ENCODE assay signal across 9 cellular contexts in the genomic region with DNA sequence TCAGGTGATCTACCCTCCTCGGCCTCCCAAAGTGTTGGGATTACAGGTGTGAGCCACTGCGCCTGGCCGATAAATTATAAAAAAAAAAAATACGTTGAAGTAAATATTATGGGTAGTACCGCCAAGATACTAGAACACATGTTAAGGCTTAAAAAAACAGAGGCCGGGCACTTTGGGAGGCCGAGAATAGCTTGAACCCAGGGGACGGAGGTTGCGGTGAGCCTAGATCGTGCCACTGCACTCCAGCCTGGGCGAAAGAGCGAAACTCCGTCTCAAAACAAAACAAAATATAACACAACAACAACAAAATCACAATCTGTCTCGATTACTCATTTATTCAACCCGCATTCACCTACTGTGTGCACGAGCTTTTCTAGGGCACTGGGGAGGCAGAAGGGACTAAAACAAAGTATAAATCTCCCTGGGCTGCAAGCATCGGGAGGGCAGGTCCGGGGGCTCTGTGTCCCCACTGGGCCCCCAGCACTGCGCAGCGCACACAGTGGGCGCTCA. TPM values are rescaled to one million over a fixed set of nuclear protein-coding genes. Genes with fewer than 3 reads are reported as not detected.
DNase-seq lines count a peak whose midpoint lies in the region; TF ChIP-seq lines count a peak whose summit lies in the region.
"Had no signal": no experiment of that assay in that cellular context is flagged by ENCODE, and none has a peak within 500 bp of the region (broad histone marks: within the 10 kb centered on the region; RNA-seq: fewer than 3 reads in every experiment).

No MANE protein-coding gene starts in this region.

- peaks cover 31% of the 10 kb centered on the region for H3K4me1 Mint-ChIP-seq in activated naive CD4-positive, alpha-beta T cell treated with anti-CD3 and anti-CD28 coated beads, Interleukin-2, amount 50 U/mL, for 24 hours
- peaks cover 15% of the 10 kb centered on the region for H3K4me1 Mint-ChIP-seq in MCF 10A (ENCODE audit: insufficient read depth, unreplicated experiment)

- H3K4me3 ChIP-seq in mesodermal cell (ENCODE audit: extremely low read depth, insufficient read depth, low read length, poor library complexity, severe bottlenecking) (peak overlapping the region; percentile 93), urinary bladder (ENCODE audit: low read depth, low read length) (peak overlapping the region; percentile 98)

- H3K27ac ChIP-seq in mesodermal cell (ENCODE audit: low read depth, low read length, severe bottlenecking) (peak overlapping the region; percentile 90), urinary bladder (ENCODE audit: low read depth) (peak overlapping the region; percentile 97)

- H3K9me3 Mint-ChIP-seq in activated naive CD4-positive, alpha-beta T cell treated with anti-CD3 and anti-CD28 coated beads, Interleukin-2, amount 50 U/mL, for 24 hours = no peaks in the 10 kb centered on the region
- no peaks in the 10 kb centered on the region for H3K9me3 Mint-ChIP-seq in MCF 10A (ENCODE audit: unreplicated experiment)

- DNase-seq in activated naive CD4-positive, alpha-beta T cell treated with anti-CD3 and anti-CD28 coated beads, Interleukin-2, amount 50 U/mL, for 16 hours = no peak
- no peak for DNase-seq in MCF 10A (ENCODE audit: unreplicated experiment)
- DNase-seq in NCI-H748 (lab: John Stamatoyannopoulos, UW; ENCODE audit: unreplicated experiment) = no peak
- no peak for DNase-seq in 8988T
- DNase-seq in NCI-H524 (lab: John Stamatoyannopoulos, UW) = no peak

- POLR2A ChIA-PET in MCF 10A (lab: Yijun Ruan, JAX) = interaction anchor here (0.7 to 3.7 kb wide), 7 partner anchors 8 to 168 kb away, joined by 3 to 54 read pairs (median 7); partner anchors contain the start of genes KPTN and NAPA

- 37 to 39% methylated on average over 14 to 19 of the region's 21 CpGs for WGBS in mesodermal cell (ENCODE audit: insufficient coverage in 2 of 2), 2 experiments
- 33% methylated on average over 21 of the region's 21 CpGs for WGBS in urinary bladder

- intact Hi-C loops in MCF 10A (cut with micrococcal nuclease) = loop anchor here (1.0 to 5.0 kb wide), 3 partner anchors 91 to 170 kb away; partner anchors contain the start of gene NAPA

- H3K36me3 Mint-ChIP-seq in activated naive CD4-positive, alpha-beta T cell treated with anti-CD3 and anti-CD28 coated beads, Interleukin-2, amount 50 U/mL, for 24 hours = no peaks in the 10 kb centered on the region
- H3K36me3 Mint-ChIP-seq in MCF 10A (ENCODE audit: insufficient read depth, unreplicated experiment) = peaks cover 12% of the 10 kb centered on the region

- CTCF ChIA-PET in MCF 10A (lab: Yijun Ruan, JAX) = interaction anchor here (0.5 to 1.1 kb wide), 5 partner anchors 18 to 1567 kb away, joined by 3 to 6 read pairs (median 4); partner anchors contain the start of genes IGFL4 and NAPA

- BruUV-seq in MCF 10A (replicated peaks; lab: Mats Ljungman, UMichigan) = no TSS peak

- no peaks in the 10 kb centered on the region for H3K9me3 ChIP-seq in mesodermal cell (ENCODE audit: control insufficient read depth, low read length)

- no peak for TF ChIP-seq CTCF in MCF 10A (IDR thresholded peaks at IDR 0.05; ENCODE audit: unreplicated experiment)

- H3K4me1 ChIP-seq in mesodermal cell (ENCODE audit: control insufficient read depth, insufficient read depth, low read length, poor library complexity, severe bottlenecking) (peaks cover 11% of the 10 kb centered on the region), urinary bladder (ENCODE audit: insufficient read depth) (peaks cover 2% of the 10 kb centered on the region)

- H3K36me3 ChIP-seq in mesodermal cell (ENCODE audit: control insufficient read depth, insufficient read depth, low read length) = peaks cover 13% of the 10 kb centered on the region
- no peaks in the 10 kb centered on the region for H3K36me3 ChIP-seq in urinary bladder (ENCODE audit: insufficient read depth)

- H3K4me3 Mint-ChIP-seq in activated naive CD4-positive, alpha-beta T cell treated with anti-CD3 and anti-CD28 coated beads, Interleukin-2, amount 50 U/mL, for 24 hours = peak overlapping the region; percentile 78
- H3K4me3 Mint-ChIP-seq in MCF 10A (ENCODE audit: unreplicated experiment) = peak overlapping the region; percentile 84

- H3K27me3 Mint-ChIP-seq in activated naive CD4-positive, alpha-beta T cell treated with anti-CD3 and anti-CD28 coated beads, Interleukin-2, amount 50 U/mL, for 24 hours = no peaks in the 10 kb centered on the region
- no peaks in the 10 kb centered on the region for H3K27me3 Mint-ChIP-seq in MCF 10A (ENCODE audit: insufficient read depth, unreplicated experiment)

- peak overlapping the region; percentile 27 for H3K27ac Mint-ChIP-seq in activated naive CD4-positive, alpha-beta T cell treated with anti-CD3 and anti-CD28 coated beads, Interleukin-2, amount 50 U/mL, for 24 hours
- no peak overlapping the region for H3K27ac Mint-ChIP-seq in MCF 10A (ENCODE audit: low read depth, unreplicated experiment)

RNA-seq across cellular contexts. Expression of gene BICRA, which starts 1.3 kb away (rescaled TPM):
- total RNA-seq in MCF 10A (2022) = 13.1 and 16.8 TPM in 2 replicates
- 16.5 TPM for polyA plus RNA-seq in mesodermal cell (2013, experiment 1 of 2)
- 15.0 TPM for polyA plus RNA-seq in mesodermal cell (2013, experiment 2 of 2)
- 5.9 TPM for total RNA-seq in urinary bladder
- polyA plus RNA-seq in urinary bladder = 10.9 TPM

RNA-seq across cellular contexts. Expression of gene ZNF541, which starts 34.7 kb away (rescaled TPM):
- not detected in 2 replicates for total RNA-seq in MCF 10A (2022)
- not detected for polyA plus RNA-seq in mesodermal cell (2013, experiment 1 of 2)
- not detected for polyA plus RNA-seq in mesodermal cell (2013, experiment 2 of 2)
- total RNA-seq in urinary bladder = 0.16 TPM
- polyA plus RNA-seq in urinary bladder = 0.25 TPM
- total RNA-seq: G401 had no signal
